Comparison of ENCODE assay signal across 1 cellular context in genomic region chr19:342801-343421, GRCh38.
TF ChIP-seq lines count a peak whose summit lies in the region.

No MANE protein-coding gene starts in this region.

TF ChIP-seq in SK-N-SH treated with all-trans-retinoic acid at 6 μM for 48 hours, 23 proteins besides CTCF, POLR2A, EP300 and RAD21 (continued from another document):
- no peak for TF ChIP-seq TSHZ2 (CRISPR knock-in tag; IDR thresholded peaks at IDR 0.05)
- no peak for TF ChIP-seq CSDC2 (CRISPR knock-in tag; IDR thresholded peaks at IDR 0.05)
